In the genomic region with DNA sequence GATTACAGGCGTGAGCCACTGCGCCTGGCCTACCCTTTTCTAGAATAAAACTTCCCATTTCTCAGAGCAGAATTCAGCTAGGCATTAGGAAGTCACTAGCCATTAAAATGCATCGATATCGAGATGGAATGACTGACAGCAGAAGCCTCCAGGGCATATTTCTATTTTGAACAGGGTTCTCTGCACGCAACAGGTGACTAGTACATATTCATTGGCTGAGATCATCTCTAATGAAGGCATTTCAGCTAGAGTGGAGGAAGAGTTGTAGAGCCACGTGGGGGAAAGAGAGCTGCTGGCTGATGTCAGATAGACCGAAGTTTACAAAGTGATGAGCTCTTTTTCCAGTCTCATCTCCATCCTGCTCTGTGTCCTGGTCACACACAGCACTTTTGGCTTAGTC, we compare ENCODE assay signal across 21 cellular contexts. TPM values are rescaled to one million over a fixed set of nuclear protein-coding genes. Genes with fewer than 3 reads are reported as not detected.
DNase-seq lines count a peak whose midpoint lies in the region; ATAC-seq and TF ChIP-seq lines count a peak whose summit lies in the region.
"Had no signal": no experiment of that assay in that cellular context is flagged by ENCODE, and none has a peak within 500 bp of the region (broad histone marks: within the 10 kb centered on the region; RNA-seq: fewer than 3 reads in every experiment).

No MANE protein-coding gene starts in this region.

- H3K79me2 ChIP-seq in Karpas-422 (ENCODE audit: low read length) (no peaks in the 10 kb centered on the region), mammary epithelial cell (ENCODE audit: insufficient read depth, low read length) (peaks cover 81% of the 10 kb centered on the region)

- CTCF ChIA-PET in mammary epithelial cell (lab: Charles Lee; ENCODE audit: low non-redundant PET) (no interaction called here), A673 (lab: Charles Lee) (no interaction called here)

- H3K27me3 ChIP-seq in Karpas-422 (ENCODE audit: low read length): no peaks in the 10 kb centered on the region
- no peaks in the 10 kb centered on the region for H3K27me3 ChIP-seq in mammary epithelial cell (ENCODE audit: insufficient read depth, low read length)
- H3K27me3 ChIP-seq in A673 (replicated peaks; ENCODE audit: insufficient read depth, low read depth, low read length, poor library complexity): no peaks in the 10 kb centered on the region
- H3K27me3 ChIP-seq: cardiac muscle cell had no signal

- H3K9me3 ChIP-seq in Karpas-422 (ENCODE audit: low read length): no peaks in the 10 kb centered on the region
- H3K9me3 ChIP-seq in mammary epithelial cell (replicated peaks; ENCODE audit: insufficient read depth, low read length): no peaks in the 10 kb centered on the region
- no peaks in the 10 kb centered on the region for H3K9me3 ChIP-seq in A673 (ENCODE audit: low read depth, low read length, poor library complexity, severe bottlenecking)

- H3K36me3 ChIP-seq in Karpas-422 (ENCODE audit: insufficient read depth, low read length) (no peaks in the 10 kb centered on the region), mammary epithelial cell (ENCODE audit: insufficient read depth, low read length) (peaks cover 41% of the 10 kb centered on the region), A673 (ENCODE audit: insufficient read depth, low read length, poor library complexity, severe bottlenecking) (no peaks in the 10 kb centered on the region)
- H3K36me3 ChIP-seq: cardiac muscle cell had no signal

- H3K4me3 ChIP-seq in Karpas-422 (ENCODE audit: low read length) (no peak overlapping the region), mammary epithelial cell (replicated peaks in 1 of 3; ENCODE audit: insufficient read depth in 1 of 3, low read depth in 2 of 3, low read length in 3 of 3) (no peak overlapping the region), A673 (ENCODE audit: low read depth, low read length, poor library complexity, severe bottlenecking) (no peak overlapping the region)
- H3K4me3 ChIP-seq: cardiac muscle cell, GM23338 had no signal

- no peaks in the 10 kb centered on the region for H3K9me2 ChIP-seq in Karpas-422 (replicated peaks; ENCODE audit: insufficient read depth, low read length)

- no peak overlapping the region for H3K27ac ChIP-seq in Karpas-422 (ENCODE audit: low read length)
- H3K27ac ChIP-seq in mammary epithelial cell (ENCODE audit: insufficient read depth, low read depth, low read length): peak overlapping the region; percentile 2
- no peak overlapping the region for H3K27ac ChIP-seq in A673 (ENCODE audit: low read depth, low read length, poor library complexity, severe bottlenecking)
- H3K27ac ChIP-seq: cardiac muscle cell had no signal

- BruUV-seq in mammary epithelial cell (replicated peaks; lab: Mats Ljungman, UMichigan): no TSS peak
- no TSS peak for BruUV-seq in A673 (replicated peaks; lab: Mats Ljungman, UMichigan)

- 68% methylated on average over 5 of the region's 7 CpGs for WGBS in mammary epithelial cell (ENCODE audit: low coverage, missing lambda C conversion rate)

- H4K20me1 ChIP-seq in Karpas-422 (ENCODE audit: insufficient read depth, low read depth, low read length): no peaks in the 10 kb centered on the region
- H4K20me1 ChIP-seq in mammary epithelial cell (ENCODE audit: insufficient read depth, low read length): no peaks in the 10 kb centered on the region

- in situ Hi-C loops in ACHN (cut with HindIII; ENCODE audit: low pct_ligation_motif_present, low pct_unique_long_range_greater_than_20kb, low sequenced_read_pairs) (no loop called here), mammary epithelial cell (cut with MboI; ENCODE audit: low sequenced_read_pairs in 2 of 2) (no loop called here)

- ATAC-seq in GM18861 (IDR thresholded peaks at IDR 0.05; ENCODE audit: unreplicated experiment): no peak
- ATAC-seq: GM23338, left colon, T-helper 17 cell had no signal

- TF ChIP-seq CTCF in mammary epithelial cell (conservative IDR thresholded peaks at IDR 0.05 in 1 of 2, IDR thresholded peaks at IDR 0.05 in 1 of 2; ENCODE audit: extremely low read depth in 1 of 2, insufficient read depth in 1 of 2, low read depth in 1 of 2, low read length in 2 of 2) (no peak), A673 (conservative IDR thresholded peaks at IDR 0.05; ENCODE audit: low read depth, low read length) (no peak)

- H3K4me1 ChIP-seq in Karpas-422 (ENCODE audit: low read length) (peaks cover 62% of the 10 kb centered on the region), mammary epithelial cell (ENCODE audit: insufficient read depth, low read length) (peaks cover 57% of the 10 kb centered on the region), A673 (ENCODE audit: insufficient read depth, low read length, poor library complexity, severe bottlenecking) (no peaks in the 10 kb centered on the region)

- H3K9ac ChIP-seq in Karpas-422 (ENCODE audit: low read length): peak overlapping the region; percentile 19; the same call in 1 of the 2 replicates
- no peak overlapping the region for H3K9ac ChIP-seq in mammary epithelial cell (ENCODE audit: insufficient read depth, low read length)

- peak; percentile 17 for DNase-seq in ACHN
- peak; percentile 74 for DNase-seq in Karpas-422
- DNase-seq in mammary epithelial cell: no peak
- peak; percentile 89 for DNase-seq in kidney tubule cell (ENCODE audit: low spot score)
- no peak for DNase-seq in A673 (ENCODE audit: low spot score)
- no peak for DNase-seq in activated CD8-positive, alpha-beta memory T cell treated with anti-CD3 and anti-CD28 coated beads, Interleukin-2, amount 50 U/mL, for 4 hours
- DNase-seq in HUDEP-2 (lab: John Stamatoyannopoulos, UW; ENCODE audit: unreplicated experiment in 76 of 76): no peak
- DNase-seq: activated B cell treated with CpG ODN at 0.5 μM for 24 hours; activated CD8-positive, alpha-beta T cell treated with anti-CD3 and anti-CD28 coated beads for 36 hours; GF-D8; left colon; NCI-H1417 treated with DMSO at 0.1 percent for 48 hours; NCI-H2227 treated with DMSO at 0.1 percent for 48 hours; SHP77 treated with DMSO at 0.1 percent for 48 hours; stimulated activated CD4-positive, alpha-beta T cell treated with anti-CD3 and anti-CD28 coated beads, Interleukin-2, amount 100 ng/mL, for 24 hours; T-helper 17 cell had no signal

- dilution Hi-C loops in mammary epithelial cell (cut with HindIII; ENCODE audit: low sequenced_read_pairs): no loop called here

- POLR2A ChIA-PET in A673 (lab: Charles Lee; ENCODE audit: low non-redundant PET): no interaction called here

- H2AFZ ChIP-seq in Karpas-422 (ENCODE audit: low read length) (no peak overlapping the region), mammary epithelial cell (ENCODE audit: low read depth, low read length) (no peak overlapping the region)

- H3K4me2 ChIP-seq in Karpas-422 (ENCODE audit: low read depth, low read length, poor library complexity, severe bottlenecking): peak overlapping the region; percentile 4
- H3K4me2 ChIP-seq in mammary epithelial cell (ENCODE audit: insufficient read depth, low read depth, low read length): no peak overlapping the region
- H3K4me2 ChIP-seq: GM23338 had no signal

- intact Hi-C loops in mammary epithelial cell (cut with micrococcal nuclease): loop anchor here (2.0 kb wide), 1 partner anchor 59 kb away; no protein-coding TSS in a partner anchor
- intact Hi-C loops in A673 (cut with micrococcal nuclease; ENCODE audit: unreplicated experiment): no loop called here

RNA-seq across cellular contexts. Expression of gene TMEM40, which starts 7.5 kb away (rescaled TPM):
- total RNA-seq in Karpas-422 (2014; rRNA removed; shearing (Covaris generic); ENCODE audit: low replicate concordance): 0.18 and 0.26 TPM in 2 replicates
- total RNA-seq in mammary epithelial cell (100 to 1,000 TPM in 1 of 2 donors, 10 to 100 TPM in 1; 53.3 to 224 TPM), A673 (2021) (not detected in 2 replicates)
- 124 TPM for polyA plus RNA-seq in mammary epithelial cell
- polyA minus RNA-seq in mammary epithelial cell: 126 TPM
- total RNA-seq: activated B cell treated with CpG ODN at 0.5 μM for 24 hours; activated CD8-positive, alpha-beta T cell treated with anti-CD3 and anti-CD28 coated beads for 36 hours; left colon; mucosa of gallbladder; sciatic nerve had no signal

RNA-seq across cellular contexts. Expression of gene CAND2, which starts 44.9 kb away (rescaled TPM):
- total RNA-seq in Karpas-422 (2014; rRNA removed; shearing (Covaris generic); ENCODE audit: low replicate concordance): 13.0 and 21.6 TPM in 2 replicates
- total RNA-seq in mammary epithelial cell (1 to 10 TPM in 1 of 2 donors, under 1 TPM in 1; 0.42 to 1.7 TPM), A673 (2021) (7.6 and 8.2 TPM in 2 replicates)
- polyA plus RNA-seq in mammary epithelial cell: 0.19 TPM
- polyA minus RNA-seq in mammary epithelial cell: not detected

Comparison
In these comparisons a context has a peak if more than half of its experiments do, and no peak if none do; other contexts are left out.
1. DNase-seq: peak in ACHN (single experiment), Karpas-422 (single experiment) and kidney tubule cell (single experiment); none in mammary epithelial cell (single experiment), A673 (single experiment), activated CD8-positive, alpha-beta memory T cell treated with anti-CD3 and anti-CD28 coated beads, Interleukin-2, amount 50 U/mL, for 4 hours (single experiment) and HUDEP-2 (0 of 76).
2. RNA of gene TMEM40, which starts 7.5 kb away (total RNA-seq): 53.3 to 224 TPM in mammary epithelial cell; 0.18 to 0.26 TPM in Karpas-422 and not detected in A673; every median in the first group is over 10 times any median in the second.